ENCODE assay signal across 11 cellular contexts in the genomic region with DNA sequence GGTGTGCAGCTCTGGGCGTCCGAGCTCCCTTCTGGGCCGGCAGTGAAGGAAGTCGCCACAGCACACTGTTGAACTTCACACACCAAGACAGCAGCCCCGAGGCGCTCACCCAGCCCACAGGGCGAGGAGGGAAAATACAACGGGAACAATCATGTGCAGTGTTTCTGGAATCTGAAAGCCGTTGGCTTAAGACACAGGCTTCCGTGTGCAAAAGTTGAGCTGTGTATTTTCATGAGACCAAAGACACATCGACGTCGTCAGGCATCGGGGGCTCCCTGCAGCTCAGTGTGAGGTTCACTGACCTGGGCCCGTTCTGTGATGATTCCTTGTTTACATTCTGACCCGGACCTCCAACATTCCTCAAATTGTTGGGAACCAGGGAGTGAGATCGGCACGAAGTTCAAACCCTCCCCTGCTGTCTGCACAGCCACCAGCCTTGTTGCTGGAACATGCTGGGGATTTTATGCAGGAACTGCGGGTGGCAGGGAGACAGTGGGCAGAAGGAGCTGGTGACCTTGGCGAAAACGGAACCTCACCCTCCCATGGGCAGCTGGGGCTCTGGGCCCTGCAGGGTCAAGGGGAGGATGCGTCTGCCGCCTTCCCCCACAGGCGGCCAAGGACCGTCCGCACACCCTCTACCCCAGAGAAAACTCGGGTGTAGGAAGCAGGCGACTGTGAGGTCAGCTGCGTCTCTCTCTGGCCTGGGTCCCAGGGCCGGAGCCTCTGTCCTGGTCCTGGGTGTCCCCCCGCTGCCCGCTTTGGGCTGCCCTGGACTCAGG.
DNase-seq lines count a peak whose midpoint lies in the region; ATAC-seq and TF ChIP-seq lines count a peak whose summit lies in the region.
"Had no signal": no experiment of that assay in that cellular context is flagged by ENCODE, and none has a peak within 500 bp of the region (broad histone marks: within the 10 kb centered on the region; RNA-seq: fewer than 3 reads in every experiment).

No MANE protein-coding gene starts in this region.

- no peaks in the 10 kb centered on the region for H3K36me3 Mint-ChIP-seq in endodermal cell (ENCODE audit: low read depth)
- no peaks in the 10 kb centered on the region for H3K36me3 Mint-ChIP-seq in stimulated activated naive B cell treated with anti-CD40 and anti-IgM and Interleukin-4, amounts not matched to agents 10 μg/mL and 1 μg/mL and 100 μg/mL, for 72 hours
- no peaks in the 10 kb centered on the region for H3K36me3 Mint-ChIP-seq in activated CD8-positive, alpha-beta T cell treated with anti-CD3 and anti-CD28 coated beads for 36 hours (ENCODE audit: low read depth)

- H3K4me1 Mint-ChIP-seq in endodermal cell: peaks cover 6% of the 10 kb centered on the region
- peaks cover 20 to 22% of the 10 kb centered on the region in 2 donors for H3K4me1 Mint-ChIP-seq in stimulated activated naive B cell treated with anti-CD40 and anti-IgM and Interleukin-4, amounts not matched to agents 10 μg/mL and 1 μg/mL and 100 μg/mL, for 72 hours
- H3K4me1 Mint-ChIP-seq in activated CD8-positive, alpha-beta T cell treated with anti-CD3 and anti-CD28 coated beads for 36 hours (ENCODE audit: low read depth): peaks cover 16% of the 10 kb centered on the region

- no peaks in the 10 kb centered on the region for H3K27me3 ChIP-seq in NT2/D1 (ENCODE audit: insufficient read depth, insufficient read length)
- no peaks in the 10 kb centered on the region for H3K27me3 ChIP-seq in endodermal cell (ENCODE audit: control insufficient read depth, insufficient read depth, low read length, poor library complexity, severe bottlenecking)

- CTCF ChIA-PET in activated CD8-positive, alpha-beta T cell treated with anti-CD3 and anti-CD28 coated beads for 36 hours (lab: Charles Lee): no interaction called here

- H3K4me3 ChIP-seq in NT2/D1 (ENCODE audit: insufficient read length, low read depth) (no peak overlapping the region), endodermal cell (ENCODE audit: low read length) (no peak overlapping the region), lower leg skin (ENCODE audit: low read depth, poor library complexity, severe bottlenecking) (no peak overlapping the region)

- H3K9me3 ChIP-seq in NT2/D1 (ENCODE audit: insufficient read depth, low read length) (no peaks in the 10 kb centered on the region), endodermal cell (ENCODE audit: control insufficient read depth, low read length) (no peaks in the 10 kb centered on the region)

- no peaks in the 10 kb centered on the region for H3K36me3 ChIP-seq in NT2/D1 (ENCODE audit: insufficient read depth, insufficient read length, low read length)
- H3K36me3 ChIP-seq in endodermal cell (ENCODE audit: control insufficient read depth, insufficient read depth, low read length): no peaks in the 10 kb centered on the region
- H3K36me3 ChIP-seq: WERI-Rb-1 had no signal

- WGBS in endodermal cell (ENCODE audit: insufficient coverage in 1 of 2, insufficient read length in 1 of 2), 2 experiments: 80 to 83% methylated on average over 24 to 32 of the region's 32 CpGs
- 52 to 69% methylated on average over 30 to 32 of the region's 32 CpGs for WGBS in lower leg skin, 2 donors

- ATAC-seq in stimulated activated naive B cell treated with anti-CD40 and anti-IgM and Interleukin-4, amounts not matched to agents 10 μg/mL and 1 μg/mL and 100 μg/mL, for 72 hours (replicated peaks): no peak
- ATAC-seq in stimulated activated naive CD8-positive, alpha-beta T cell treated with anti-CD3 and anti-CD28 coated beads, Interleukin-15, Interleukin-2, amounts not matched to agents 100 U/mL and 50 U/mL, for 24 hours: no peak
- ATAC-seq in activated CD8-positive, alpha-beta T cell treated with anti-CD3 and anti-CD28 coated beads for 36 hours: no peak

- H3K4me3 Mint-ChIP-seq in endodermal cell: no peak overlapping the region
- no peak overlapping the region for H3K4me3 Mint-ChIP-seq in stimulated activated naive B cell treated with anti-CD40 and anti-IgM and Interleukin-4, amounts not matched to agents 10 μg/mL and 1 μg/mL and 100 μg/mL, for 72 hours
- H3K4me3 Mint-ChIP-seq in activated CD8-positive, alpha-beta T cell treated with anti-CD3 and anti-CD28 coated beads for 36 hours: no peak overlapping the region

- H3K27ac ChIP-seq in endodermal cell (ENCODE audit: low read depth, low read length): peak overlapping the region; percentile 66
- H3K27ac ChIP-seq: RWPE1, WERI-Rb-1 had no signal

- peaks cover 14% of the 10 kb centered on the region for H3K4me1 ChIP-seq in NT2/D1 (ENCODE audit: insufficient read depth, insufficient read length)
- no peaks in the 10 kb centered on the region for H3K4me1 ChIP-seq in endodermal cell (ENCODE audit: control insufficient read depth, insufficient read depth, low read length)

- peak overlapping the region; percentile 69 for H3K27ac Mint-ChIP-seq in endodermal cell
- peak overlapping the region; percentile 32 for H3K27ac Mint-ChIP-seq in stimulated activated naive B cell treated with anti-CD40 and anti-IgM and Interleukin-4, amounts not matched to agents 10 μg/mL and 1 μg/mL and 100 μg/mL, for 72 hours
- no peak overlapping the region for H3K27ac Mint-ChIP-seq in activated CD8-positive, alpha-beta T cell treated with anti-CD3 and anti-CD28 coated beads for 36 hours

- POLR2A ChIA-PET in activated CD8-positive, alpha-beta T cell treated with anti-CD3 and anti-CD28 coated beads for 36 hours (lab: Charles Lee): no interaction called here

- H3K27me3 Mint-ChIP-seq in endodermal cell (ENCODE audit: insufficient read depth): no peaks in the 10 kb centered on the region
- H3K27me3 Mint-ChIP-seq in stimulated activated naive B cell treated with anti-CD40 and anti-IgM and Interleukin-4, amounts not matched to agents 10 μg/mL and 1 μg/mL and 100 μg/mL, for 72 hours: peaks cover 13 to 39% of the 10 kb centered on the region in 2 donors
- peaks cover 6% of the 10 kb centered on the region for H3K27me3 Mint-ChIP-seq in activated CD8-positive, alpha-beta T cell treated with anti-CD3 and anti-CD28 coated beads for 36 hours

- DNase-seq in NT2/D1 (ENCODE audit: low read depth, low spot score): peak; percentile 27
- peak; percentile 81 for DNase-seq in endodermal cell
- peak; percentile 20 to 84 for DNase-seq in lower leg skin (ENCODE audit: low spot score in 2 of 2)
- no peak for DNase-seq in stimulated activated naive B cell treated with anti-CD40 and anti-IgM and Interleukin-4, amounts not matched to agents 10 μg/mL and 1 μg/mL and 100 μg/mL, for 72 hours
- DNase-seq in AG08395 (ENCODE audit: low spot score): no peak
- DNase-seq in stimulated activated naive CD8-positive, alpha-beta T cell treated with anti-CD3 and anti-CD28 coated beads, Interleukin-15, Interleukin-2, amounts not matched to agents 100 U/mL and 50 U/mL, for 24 hours: no peak
- no peak for DNase-seq in activated CD8-positive, alpha-beta T cell treated with anti-CD3 and anti-CD28 coated beads for 36 hours
- DNase-seq: cerebellar nuclear complex, Karpas-422, WERI-Rb-1 had no signal

- TF ChIP-seq POLR2A in lower leg skin (IDR thresholded peaks at IDR 0.05): no peak

- intact Hi-C loops in lower leg skin (cut with DNase I; ENCODE audit: low total_unique reads): no loop called here
- intact Hi-C loops in activated CD8-positive, alpha-beta T cell treated with anti-CD3 and anti-CD28 coated beads for 36 hours (cut with micrococcal nuclease): no loop called here

- TF ChIP-seq CTCF in endodermal cell (conservative IDR thresholded peaks at IDR 0.05) (no peak), lower leg skin (IDR thresholded peaks at IDR 0.05) (no peak)
- TF ChIP-seq CTCF in activated CD8-positive, alpha-beta T cell treated with anti-CD3 and anti-CD28 coated beads for 36 hours (IDR thresholded peaks at IDR 0.05): no peak

- no peaks in the 10 kb centered on the region for H3K9me3 Mint-ChIP-seq in endodermal cell
- no peaks in the 10 kb centered on the region for H3K9me3 Mint-ChIP-seq in stimulated activated naive B cell treated with anti-CD40 and anti-IgM and Interleukin-4, amounts not matched to agents 10 μg/mL and 1 μg/mL and 100 μg/mL, for 72 hours
- no peaks in the 10 kb centered on the region for H3K9me3 Mint-ChIP-seq in activated CD8-positive, alpha-beta T cell treated with anti-CD3 and anti-CD28 coated beads for 36 hours

- H3K9ac ChIP-seq in NT2/D1 (ENCODE audit: insufficient read length, low read depth) (no peak overlapping the region), endodermal cell (ENCODE audit: extremely low read depth, low read length, poor library complexity, severe bottlenecking) (no peak overlapping the region)

Comparison
In these comparisons a context has a peak if more than half of its experiments do, and no peak if none do; other contexts are left out.
1. DNase-seq: peak in NT2/D1 (single experiment), endodermal cell (single experiment) and lower leg skin (2 of 2); none in stimulated activated naive B cell treated with anti-CD40 and anti-IgM and Interleukin-4, amounts not matched to agents 10 μg/mL and 1 μg/mL and 100 μg/mL, for 72 hours (single experiment), AG08395 (single experiment), stimulated activated naive CD8-positive, alpha-beta T cell treated with anti-CD3 and anti-CD28 coated beads, Interleukin-15, Interleukin-2, amounts not matched to agents 100 U/mL and 50 U/mL, for 24 hours (single experiment) and activated CD8-positive, alpha-beta T cell treated with anti-CD3 and anti-CD28 coated beads for 36 hours (single experiment).